ENCODE assay signal across 8 cellular contexts in the genomic region with DNA sequence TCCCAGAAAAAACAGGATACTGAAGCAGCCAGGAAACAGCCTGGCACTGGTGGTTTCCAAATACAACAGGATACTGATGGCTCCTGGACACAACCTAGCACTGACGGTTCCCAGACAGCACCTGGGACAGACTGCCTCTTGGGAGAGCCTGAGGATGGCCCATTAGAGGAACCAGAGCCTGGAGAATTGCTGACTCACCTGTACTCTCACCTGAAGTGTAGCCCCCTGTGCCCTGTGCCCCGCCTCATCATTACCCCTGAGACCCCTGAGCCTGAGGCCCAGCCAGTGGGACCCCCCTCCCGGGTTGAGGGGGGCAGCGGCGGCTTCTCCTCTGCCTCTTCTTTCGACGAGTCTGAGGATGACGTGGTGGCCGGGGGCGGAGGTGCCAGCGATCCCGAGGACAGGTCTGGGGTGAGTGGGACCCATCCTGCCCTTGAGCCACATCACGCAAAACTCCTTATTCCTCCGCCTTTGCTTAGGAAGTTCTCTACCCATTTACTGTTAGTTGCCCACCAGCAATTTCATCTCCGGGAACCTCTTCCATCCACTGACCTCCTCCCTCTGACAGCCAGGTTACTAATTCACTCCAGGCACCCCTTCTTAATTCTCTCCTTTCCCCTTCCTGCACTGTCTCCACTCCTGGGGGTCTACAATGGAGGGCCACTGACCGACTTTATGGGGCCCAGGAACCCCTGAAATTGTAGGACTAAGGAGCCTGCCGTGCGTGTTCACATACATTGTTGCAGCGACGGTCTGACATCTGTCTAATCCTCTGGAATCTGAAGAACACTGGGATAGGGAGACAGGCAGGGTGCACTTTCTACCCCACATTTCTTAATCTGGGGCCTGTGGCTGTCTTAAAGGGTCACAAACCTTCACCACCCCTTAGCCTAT. TPM values are rescaled to one million over a fixed set of nuclear protein-coding genes. Genes with fewer than 3 reads are reported as not detected.
DNase-seq lines count a peak whose midpoint lies in the region; ATAC-seq and TF ChIP-seq lines count a peak whose summit lies in the region.

No MANE protein-coding gene starts in this region.

- 24 to 29% methylated on average over 13 to 20 of the region's 20 CpGs for WGBS in endodermal cell (ENCODE audit: insufficient coverage in 1 of 2, insufficient read length in 1 of 2), 2 experiments

- H3K9ac ChIP-seq in endodermal cell (ENCODE audit: extremely low read depth, low read length, poor library complexity, severe bottlenecking): peak overlapping the region; percentile 67

- TF ChIP-seq CTCF in Peyer's patch (IDR thresholded peaks at IDR 0.05): no peak
- TF ChIP-seq CTCF in endodermal cell (conservative IDR thresholded peaks at IDR 0.05): no peak

- TF ChIP-seq POLR2A in Peyer's patch (IDR thresholded peaks at IDR 0.05): no peak

- H3K9me3 Mint-ChIP-seq in endodermal cell: no peaks in the 10 kb centered on the region
- H3K9me3 Mint-ChIP-seq in natural killer cell treated with Interleukin-12 subunit alpha and Interleukin-12 subunit beta and Interleukin-15 and Interleukin-18, amount 100 ng/mL, for 72 hours: no peaks in the 10 kb centered on the region

- peak overlapping the region; percentile 69 to 91 (median 81) for H3K4me3 ChIP-seq in Peyer's patch
- peak overlapping the region; percentile 94 for H3K4me3 ChIP-seq in endodermal cell (ENCODE audit: low read length)

- DNase-seq in ELR (ENCODE audit: low read depth) (peak; percentile 61), Peyer's patch (peak; percentile 23 to 74 (median 64)), endodermal cell (peak; percentile 68), SW 1271 (lab: John Stamatoyannopoulos, UW) (no peak), NCI-H2107 treated with DMSO at 0.1 percent for 48 hours (lab: John Stamatoyannopoulos, UW; ENCODE audit: unreplicated experiment) (no peak)
- DNase-seq in natural killer cell treated with Interleukin-12 subunit alpha and Interleukin-12 subunit beta and Interleukin-15 and Interleukin-18, amount 100 ng/mL, for 72 hours (ENCODE audit: low spot score): no peak

- peaks cover 19% of the 10 kb centered on the region for H3K4me1 Mint-ChIP-seq in endodermal cell
- H3K4me1 Mint-ChIP-seq in natural killer cell treated with Interleukin-12 subunit alpha and Interleukin-12 subunit beta and Interleukin-15 and Interleukin-18, amount 100 ng/mL, for 72 hours (ENCODE audit: low read depth in 2 of 2): peaks cover 54 to 55% of the 10 kb centered on the region in 2 donors

- H3K27me3 Mint-ChIP-seq in endodermal cell (ENCODE audit: insufficient read depth): no peaks in the 10 kb centered on the region
- H3K27me3 Mint-ChIP-seq in natural killer cell treated with Interleukin-12 subunit alpha and Interleukin-12 subunit beta and Interleukin-15 and Interleukin-18, amount 100 ng/mL, for 72 hours: no peaks in the 10 kb centered on the region

- H3K9me3 ChIP-seq in Peyer's patch (no peaks in the 10 kb centered on the region), endodermal cell (ENCODE audit: control insufficient read depth, low read length) (no peaks in the 10 kb centered on the region)

- peaks cover 0 to 56% (median 26%) of the 10 kb centered on the region in 4 donors for H3K4me1 ChIP-seq in Peyer's patch
- H3K4me1 ChIP-seq in endodermal cell (ENCODE audit: control insufficient read depth, insufficient read depth, low read length): no peaks in the 10 kb centered on the region

- H3K36me3 ChIP-seq in Peyer's patch: peaks cover 0 to 10% (median 0%) of the 10 kb centered on the region in 3 donors
- H3K36me3 ChIP-seq in endodermal cell (ENCODE audit: control insufficient read depth, insufficient read depth, low read length): peaks cover 18% of the 10 kb centered on the region

- H3K27ac Mint-ChIP-seq in endodermal cell: peak overlapping the region; percentile 91
- H3K27ac Mint-ChIP-seq in natural killer cell treated with Interleukin-12 subunit alpha and Interleukin-12 subunit beta and Interleukin-15 and Interleukin-18, amount 100 ng/mL, for 72 hours: peak overlapping the region; percentile 79 to 98

- H3K36me3 Mint-ChIP-seq in endodermal cell (ENCODE audit: low read depth): peaks cover 27% of the 10 kb centered on the region
- peaks cover 6% of the 10 kb centered on the region for H3K36me3 Mint-ChIP-seq in natural killer cell treated with Interleukin-12 subunit alpha and Interleukin-12 subunit beta and Interleukin-15 and Interleukin-18, amount 100 ng/mL, for 72 hours

- H3K27me3 ChIP-seq in Peyer's patch: no peaks in the 10 kb centered on the region
- no peaks in the 10 kb centered on the region for H3K27me3 ChIP-seq in endodermal cell (ENCODE audit: control insufficient read depth, insufficient read depth, low read length, poor library complexity, severe bottlenecking)

- H3K4me3 Mint-ChIP-seq in endodermal cell: peak overlapping the region; percentile 91
- peak overlapping the region; percentile 94 for H3K4me3 Mint-ChIP-seq in natural killer cell treated with Interleukin-12 subunit alpha and Interleukin-12 subunit beta and Interleukin-15 and Interleukin-18, amount 100 ng/mL, for 72 hours

- peak overlapping the region; percentile 89 to 99 (median 96) for H3K27ac ChIP-seq in Peyer's patch
- H3K27ac ChIP-seq in endodermal cell (ENCODE audit: low read depth, low read length): no peak overlapping the region

- ATAC-seq in natural killer cell treated with Interleukin-12 subunit alpha and Interleukin-12 subunit beta and Interleukin-15 and Interleukin-18, amount 100 ng/mL, for 72 hours: no peak
- no peak for ATAC-seq in HG03045 (IDR thresholded peaks at IDR 0.05; ENCODE audit: unreplicated experiment)
- no peak for ATAC-seq in HG03159 (IDR thresholded peaks at IDR 0.05; ENCODE audit: unreplicated experiment)

RNA-seq across cellular contexts. Expression of a gene that starts 1.2 kb away (rescaled TPM):
- total RNA-seq in Peyer's patch (10 to 100 TPM; 34.5 to 43.9 (median 38.9) TPM), endodermal cell (10 to 100 TPM in 1 of 2 donors, 1 to 10 TPM in 1; 9.9 to 11.1 TPM)
- 8.8 TPM for polyA plus RNA-seq in endodermal cell (2013, experiment 1 of 2)
- 8.2 TPM for polyA plus RNA-seq in endodermal cell (2013, experiment 2 of 2)
- total RNA-seq in natural killer cell treated with Interleukin-12 subunit alpha and Interleukin-12 subunit beta and Interleukin-15 and Interleukin-18, amount 100 ng/mL, for 72 hours: 10 to 100 TPM in 1 of 2 donors, 1 to 10 TPM in 1; 9.0 to 10.3 TPM

RNA-seq across cellular contexts. Expression of a gene that starts 1.4 kb away (rescaled TPM):
- 10 to 100 TPM; 32.4 to 92.8 (median 41.9) TPM for total RNA-seq in Peyer's patch
- total RNA-seq in endodermal cell: 10 to 100 TPM; 45.6 to 49.8 TPM
- polyA plus RNA-seq in endodermal cell (2013, experiment 1 of 2): 39.8 TPM
- polyA plus RNA-seq in endodermal cell (2013, experiment 2 of 2): 34.3 TPM
- 10 to 100 TPM; 28.7 to 41.7 TPM for total RNA-seq in natural killer cell treated with Interleukin-12 subunit alpha and Interleukin-12 subunit beta and Interleukin-15 and Interleukin-18, amount 100 ng/mL, for 72 hours

RNA-seq across cellular contexts. Expression of a gene that starts 27.7 kb away (rescaled TPM):
- 100 to 1,000 TPM in 1 of 4 donors, 10 to 100 TPM in 3; 10.9 to 151 (median 27.9) TPM for total RNA-seq in Peyer's patch
- 10 to 100 TPM; 32.7 to 46.9 TPM for total RNA-seq in endodermal cell
- 28.0 TPM for polyA plus RNA-seq in endodermal cell (2013, experiment 1 of 2)
- polyA plus RNA-seq in endodermal cell (2013, experiment 2 of 2): 31.5 TPM
- 10 to 100 TPM in 1 of 2 donors, 1 to 10 TPM in 1; 6.6 to 13.9 TPM for total RNA-seq in natural killer cell treated with Interleukin-12 subunit alpha and Interleukin-12 subunit beta and Interleukin-15 and Interleukin-18, amount 100 ng/mL, for 72 hours

RNA-seq across cellular contexts. Expression of a gene that starts 32.1 kb away (rescaled TPM):
- total RNA-seq in Peyer's patch (10 to 100 TPM in 3 of 4 donors, 1 to 10 TPM in 1; 7.4 to 33.0 (median 21.6) TPM), endodermal cell (10 to 100 TPM; 26.0 to 34.3 TPM)
- polyA plus RNA-seq in endodermal cell (2013, experiment 1 of 2): 23.8 TPM
- polyA plus RNA-seq in endodermal cell (2013, experiment 2 of 2): 21.1 TPM
- 10 to 100 TPM; 10.9 to 16.6 TPM for total RNA-seq in natural killer cell treated with Interleukin-12 subunit alpha and Interleukin-12 subunit beta and Interleukin-15 and Interleukin-18, amount 100 ng/mL, for 72 hours

RNA-seq across cellular contexts. Expression of a gene that starts 32.9 kb away (rescaled TPM):
- total RNA-seq in Peyer's patch (100 to 1,000 TPM in 1 of 4 donors, 10 to 100 TPM in 3; 44.5 to 104 (median 72.1) TPM), endodermal cell (100 to 1,000 TPM; 160 to 199 TPM)
- polyA plus RNA-seq in endodermal cell (2013, experiment 1 of 2): 206 TPM
- 196 TPM for polyA plus RNA-seq in endodermal cell (2013, experiment 2 of 2)
- total RNA-seq in natural killer cell treated with Interleukin-12 subunit alpha and Interleukin-12 subunit beta and Interleukin-15 and Interleukin-18, amount 100 ng/mL, for 72 hours: 100 to 1,000 TPM in 1 of 2 donors, 10 to 100 TPM in 1; 95.5 to 191 TPM

Comparison
In these comparisons a context has a peak if more than half of its experiments do, and no peak if none do; other contexts are left out.
1. DNase-seq: peak in ELR (single experiment), Peyer's patch (3 of 3) and endodermal cell (single experiment); none in natural killer cell treated with Interleukin-12 subunit alpha and Interleukin-12 subunit beta and Interleukin-15 and Interleukin-18, amount 100 ng/mL, for 72 hours (single experiment), SW 1271 (0 of 2) and NCI-H2107 treated with DMSO at 0.1 percent for 48 hours (single experiment).